Comparison of ENCODE assay signal across 8 cellular contexts in genomic region chr7:100837099-100837836, GRCh38. TPM values are rescaled to one million over a fixed set of nuclear protein-coding genes. Genes with fewer than 3 reads are reported as not detected.
DNase-seq lines count a peak whose midpoint lies in the region; ATAC-seq, FAIRE-seq and TF ChIP-seq lines count a peak whose summit lies in the region.

No MANE protein-coding gene starts in this region.

- RAD21 ChIA-PET in HCT116 (lab: Charles Lee; ENCODE audit: low non-redundant PET in 1 of 2, low total read pairs in 2 of 2, uncharacterized antibody in 2 of 2, unreplicated experiment in 2 of 2), result no interaction called here

- H3K36me3 Mint-ChIP-seq in dendritic cell treated with granulocyte-macrophage colony-stimulating factor and Interleukin-4, amounts not matched to agents 40 ng/mL and 50 ng/mL, for 4 days (ENCODE audit: low read depth), result no peaks in the 10 kb centered on the region

- whole genome bisulfite sequencing in HepG2 (ENCODE audit: low lambda C conversion rate), result 98% methylated on average over 37 of the region's 37 CpGs

- peak overlapping the region; percentile 74 for H3K4me2 ChIP-seq in HCT116 (ENCODE audit: low read length)
- H3K4me2 ChIP-seq in HepG2 (ENCODE audit: low read depth, low read length), result no peak overlapping the region

- TSS peak; percentile 93 for BruUV-seq in HCT116 (replicated peaks; lab: Mats Ljungman, UMichigan)
- BruUV-seq in HepG2 (replicated peaks; lab: Mats Ljungman, UMichigan), result no TSS peak

- peak; percentile 52 for TF ChIP-seq POLR2A in HCT116 (IDR thresholded peaks at IDR 0.05; ENCODE audit: borderline replicate concordance, extremely low read depth, insufficient read depth, insufficient read length)
- no peak for TF ChIP-seq POLR2A in HepG2 (IDR thresholded peaks at IDR 0.05; ENCODE audit: insufficient read depth in 1 of 2, low read depth in 2 of 2, low read length in 2 of 2)

- TF ChIP-seq RAD21 in HCT116 (IDR thresholded peaks at IDR 0.05; ENCODE audit: low read depth) (no peak), HepG2 (CRISPR knock-in tag; IDR thresholded peaks at IDR 0.05) (no peak)

- H2AFZ ChIP-seq in HCT116 (ENCODE audit: low read depth, low read length, poor library complexity, severe bottlenecking), result no peak overlapping the region
- no peak overlapping the region for H2AFZ ChIP-seq in HepG2 (ENCODE audit: low read length)

- TF ChIP-seq CTCF in HCT116 (IDR thresholded peaks at IDR 0.05 in 2 of 3, conservative IDR thresholded peaks at IDR 0.05 in 1 of 3; ENCODE audit: borderline replicate concordance in 1 of 3, insufficient read depth in 1 of 3, low read depth in 2 of 3, low read length in 2 of 3) (no peak), HepG2 (CRISPR knock-in tag; IDR thresholded peaks at IDR 0.05) (no peak)

- H3K27ac ChIP-seq in HCT116 (ENCODE audit: low read depth, low read length) (peak overlapping the region; percentile 60), HepG2 (ENCODE audit: extremely low read length, insufficient read depth, low read length) (no peak overlapping the region)

- H3K79me2 ChIP-seq in HCT116 (ENCODE audit: insufficient read depth, low read length), result no peaks in the 10 kb centered on the region
- H3K79me2 ChIP-seq in HepG2 (ENCODE audit: insufficient read depth, low read length), result no peaks in the 10 kb centered on the region

- intact Hi-C loops in HCT116 (cut with micrococcal nuclease), result no loop called here
- intact Hi-C loops in dendritic cell treated with granulocyte-macrophage colony-stimulating factor and Interleukin-4, amounts not matched to agents 40 ng/mL and 50 ng/mL, for 4 days (cut with micrococcal nuclease), result loop anchor here (1.0 to 5.0 kb wide), 2 partner anchors 15 to 35 kb away; partner anchors contain the start of gene SLC12A9
- intact Hi-C loops in HepG2 (cut with micrococcal nuclease; ENCODE audit: unreplicated experiment), result no loop called here

- POLR2A ChIA-PET in HCT116 (lab: Charles Lee) (no interaction called here), HepG2 (lab: Yijun Ruan, JAX) (interaction anchor here (1.4 to 2.4 kb wide), 2 partner anchors 9 to 15 kb away, joined by 9 to 13 read pairs; partner anchors contain the start of genes EPHB4 and SLC12A9)

- H3K9me3 ChIP-seq in HCT116 (ENCODE audit: control insufficient read depth in 1 of 2, insufficient read depth in 1 of 2, low read depth in 1 of 2, low read length in 2 of 2), result no peaks in the 10 kb centered on the region
- no peaks in the 10 kb centered on the region for H3K9me3 ChIP-seq in HepG2 (ENCODE audit: low read length)

- H4K20me1 ChIP-seq in HCT116 (ENCODE audit: insufficient read depth) (no peaks in the 10 kb centered on the region), HepG2 (ENCODE audit: insufficient read depth, low read length) (no peaks in the 10 kb centered on the region)

- H3K27me3 ChIP-seq in HCT116 (ENCODE audit: insufficient read depth, low read length) (no peaks in the 10 kb centered on the region), HepG2 (ENCODE audit: control insufficient read depth in 1 of 2, insufficient read depth in 2 of 2, low read length in 2 of 2) (no peaks in the 10 kb centered on the region)

- peak overlapping the region; percentile 68 for H3K27ac Mint-ChIP-seq in dendritic cell treated with granulocyte-macrophage colony-stimulating factor and Interleukin-4, amounts not matched to agents 40 ng/mL and 50 ng/mL, for 4 days

- H3K4me3 Mint-ChIP-seq in dendritic cell treated with granulocyte-macrophage colony-stimulating factor and Interleukin-4, amounts not matched to agents 40 ng/mL and 50 ng/mL, for 4 days, result peak overlapping the region; percentile 58

- H3K4me1 Mint-ChIP-seq in dendritic cell treated with granulocyte-macrophage colony-stimulating factor and Interleukin-4, amounts not matched to agents 40 ng/mL and 50 ng/mL, for 4 days (ENCODE audit: low read depth), result peaks cover 18% of the 10 kb centered on the region

- in situ Hi-C loops in HepG2 (cut with HindIII; ENCODE audit: extremely low pct_ligation_motif_present, low pct_unique_long_range_greater_than_20kb), result no loop called here

- H3K9me2 ChIP-seq in HCT116 (ENCODE audit: insufficient read depth), result no peaks in the 10 kb centered on the region

- FAIRE-seq in HepG2 (lab: Jason Lieb, UNC), result no peak

- H3K4me1 ChIP-seq in HCT116 (ENCODE audit: control insufficient read depth in 1 of 2, insufficient read depth in 2 of 2, low read length in 2 of 2) (peaks cover 10 to 19% of the 10 kb centered on the region in 2 experiments), HepG2 (ENCODE audit: insufficient read depth, low read length) (peaks cover 53% of the 10 kb centered on the region)

- H3K9ac ChIP-seq in HCT116 (ENCODE audit: low read length) (peak overlapping the region; percentile 65), HepG2 (ENCODE audit: insufficient read depth, low read depth, low read length) (no peak overlapping the region)

- H3K27me3 Mint-ChIP-seq in dendritic cell treated with granulocyte-macrophage colony-stimulating factor and Interleukin-4, amounts not matched to agents 40 ng/mL and 50 ng/mL, for 4 days, result peaks cover 8% of the 10 kb centered on the region

- peak; percentile 90 for ATAC-seq in HCT116
- ATAC-seq in HepG2, result no peak
- no peak for ATAC-seq in GM21526 (IDR thresholded peaks at IDR 0.05; ENCODE audit: low FRiP score, unreplicated experiment)

- peak; percentile 89 for DNase-seq in DMS114 treated with DMSO at 0.1 percent for 48 hours (lab: John Stamatoyannopoulos, UW; ENCODE audit: unreplicated experiment)
- DNase-seq in HCT116 (ENCODE audit: low read depth, low spot score), result peak; percentile 82
- DNase-seq in NCI-H226, result peak; percentile 90
- peak; percentile 75 for DNase-seq in activated CD4-positive, alpha-beta T cell treated with anti-CD3 and anti-CD28 coated beads, Interleukin-2, amount 50 U/mL, for 4 hours
- DNase-seq in HepG2 (ENCODE audit: low spot score), result no peak
- DNase-seq in stimulated activated CD4-positive, alpha-beta T cell treated with anti-CD3 and anti-CD28 coated beads, Interleukin-1b, Interleukin-23, amount 100 ng/mL, for 48 hours, result peak; percentile 81

- H3K36me3 ChIP-seq in HCT116 (ENCODE audit: control insufficient read depth in 1 of 2, insufficient read depth in 2 of 2, low read length in 2 of 2) (no peaks in the 10 kb centered on the region), HepG2 (replicated peaks in 1 of 2; ENCODE audit: control insufficient read depth in 1 of 2, insufficient read depth in 2 of 2, low read length in 2 of 2) (no peaks in the 10 kb centered on the region)

- H3K4me3 ChIP-seq in HCT116 (replicated peaks in 1 of 2; ENCODE audit: low read depth in 1 of 2, low read length in 2 of 2) (peak overlapping the region; percentile 45 to 50), HepG2 (replicated peaks in 1 of 3; ENCODE audit: insufficient read depth in 1 of 3, low read depth in 2 of 3, low read length in 3 of 3) (no peak overlapping the region)

- no peaks in the 10 kb centered on the region for H3K9me3 Mint-ChIP-seq in dendritic cell treated with granulocyte-macrophage colony-stimulating factor and Interleukin-4, amounts not matched to agents 40 ng/mL and 50 ng/mL, for 4 days

- TF ChIP-seq EP300 in HepG2 (IDR thresholded peaks at IDR 0.05; ENCODE audit: low read depth in 2 of 2, low read length in 2 of 2), result no peak
- no peak for TF ChIP-seq EP300 in HepG2 (CRISPR knock-in tag; IDR thresholded peaks at IDR 0.05; ENCODE audit: borderline replicate concordance)

- CTCF ChIA-PET in HCT116 (lab: Charles Lee) (no interaction called here), HepG2 (lab: Yijun Ruan, JAX; ENCODE audit: low intra/inter-chr PET ratio, low total read pairs) (interaction anchor here (1.7 kb wide), 1 partner anchor 15 kb away, joined by 3 read pairs; the partner anchor contains the start of gene SLC12A9)

RNA-seq across cellular contexts. Expression of gene EPHB4, which starts 9.9 kb away (rescaled TPM):
- 61.1 TPM for total RNA-seq in HCT116 (2021; ENCODE audit: unreplicated experiment)
- 56.7 and 60.4 TPM in 2 replicates for polyA plus RNA-seq in HCT116 (2012)
- 43.7 and 69.6 TPM in 2 replicates for total RNA-seq in HepG2 (2016; rRNA removed; fragmentation: Illumina TruSeq; extraction: Trizol)
- 115 and 125 TPM in 2 replicates for total RNA-seq in HepG2 (2016; cell fraction: cytosol; rRNA removed; fragmentation: Illumina TruSeq; extraction: Trizol; ENCODE audit: low read depth)
- total RNA-seq in HepG2 (2016; cell fraction: insoluble cytoplasmic fraction; rRNA removed; fragmentation: Illumina TruSeq; extraction: Trizol), result 33.6 and 74.6 TPM in 2 replicates
- 93.1 and 103 TPM in 2 replicates for total RNA-seq in HepG2 (2016; cell fraction: membrane; rRNA removed; fragmentation: Illumina TruSeq; extraction: Trizol)
- total RNA-seq in HepG2 (2016; cell fraction: nucleus; rRNA removed; fragmentation: Illumina TruSeq; extraction: Trizol), result 48.0 and 55.0 TPM in 2 replicates
- polyA plus RNA-seq in HepG2 (2011; rRNA removed), result 61.4 and 68.6 TPM in 2 replicates
- 64.7 and 70.1 TPM in 2 replicates for polyA plus RNA-seq in HepG2 (2011; cell fraction: cytosol; rRNA removed)
- polyA plus RNA-seq in HepG2 (2011; cell fraction: nucleus; rRNA removed), result 67.4 and 70.1 TPM in 2 replicates
- 41.3 and 63.8 TPM in 2 replicates for polyA plus RNA-seq in HepG2 (2012)
- 21.4 and 23.9 TPM in 2 replicates for polyA plus RNA-seq in HepG2 (2016; cell fraction: cytosol; fragmentation: Illumina TruSeq; extraction: Trizol; ENCODE audit: low read depth)
- 33.0 and 43.1 TPM in 2 replicates for polyA plus RNA-seq in HepG2 (2016; cell fraction: insoluble cytoplasmic fraction; fragmentation: Illumina TruSeq; extraction: Trizol; ENCODE audit: low read depth)
- 52.7 and 65.5 TPM in 2 replicates for polyA plus RNA-seq in HepG2 (2016; cell fraction: membrane; fragmentation: Illumina TruSeq; extraction: Trizol; ENCODE audit: low read depth)
- 79.2 and 79.8 TPM in 2 replicates for polyA plus RNA-seq in HepG2 (2016; cell fraction: nucleus; fragmentation: Illumina TruSeq; extraction: Trizol; ENCODE audit: insufficient read depth, low read depth)
- 43.5 and 157 TPM in 2 replicates for polyA minus RNA-seq in HepG2 (2011; rRNA and poly(A)+ RNA removed; ENCODE audit: low replicate concordance)
- polyA minus RNA-seq in HepG2 (2011; cell fraction: cytosol; rRNA and poly(A)+ RNA removed), result 51.4 and 51.7 TPM in 2 replicates
- polyA minus RNA-seq in HepG2 (2011; cell fraction: nucleus; rRNA and poly(A)+ RNA removed), result 43.1 and 44.5 TPM in 2 replicates

RNA-seq across cellular contexts. Expression of gene SLC12A9, which starts 15.2 kb away (rescaled TPM):
- 24.6 TPM for total RNA-seq in HCT116 (2021; ENCODE audit: unreplicated experiment)
- 14.7 and 15.4 TPM in 2 replicates for polyA plus RNA-seq in HCT116 (2012)
- 5.4 and 16.6 TPM in 2 replicates for total RNA-seq in HepG2 (2016; rRNA removed; fragmentation: Illumina TruSeq; extraction: Trizol)
- 4.7 and 5.6 TPM in 2 replicates for total RNA-seq in HepG2 (2016; cell fraction: cytosol; rRNA removed; fragmentation: Illumina TruSeq; extraction: Trizol; ENCODE audit: low read depth)
- 5.6 and 18.2 TPM in 2 replicates for total RNA-seq in HepG2 (2016; cell fraction: insoluble cytoplasmic fraction; rRNA removed; fragmentation: Illumina TruSeq; extraction: Trizol)
- 7.9 and 9.1 TPM in 2 replicates for total RNA-seq in HepG2 (2016; cell fraction: membrane; rRNA removed; fragmentation: Illumina TruSeq; extraction: Trizol)
- 14.7 and 18.3 TPM in 2 replicates for total RNA-seq in HepG2 (2016; cell fraction: nucleus; rRNA removed; fragmentation: Illumina TruSeq; extraction: Trizol)
- polyA plus RNA-seq in HepG2 (2011; rRNA removed), result 8.7 and 13.9 TPM in 2 replicates
- 6.6 and 7.9 TPM in 2 replicates for polyA plus RNA-seq in HepG2 (2011; cell fraction: cytosol; rRNA removed)
- 25.6 and 27.8 TPM in 2 replicates for polyA plus RNA-seq in HepG2 (2011; cell fraction: nucleus; rRNA removed)
- polyA plus RNA-seq in HepG2 (2012), result 6.2 and 8.0 TPM in 2 replicates
- 1.6 and 2.0 TPM in 2 replicates for polyA plus RNA-seq in HepG2 (2016; cell fraction: cytosol; fragmentation: Illumina TruSeq; extraction: Trizol; ENCODE audit: low read depth)
- polyA plus RNA-seq in HepG2 (2016; cell fraction: insoluble cytoplasmic fraction; fragmentation: Illumina TruSeq; extraction: Trizol; ENCODE audit: low read depth), result 4.7 and 6.3 TPM in 2 replicates
- 4.0 and 4.6 TPM in 2 replicates for polyA plus RNA-seq in HepG2 (2016; cell fraction: membrane; fragmentation: Illumina TruSeq; extraction: Trizol; ENCODE audit: low read depth)
- polyA plus RNA-seq in HepG2 (2016; cell fraction: nucleus; fragmentation: Illumina TruSeq; extraction: Trizol; ENCODE audit: insufficient read depth, low read depth), result 31.8 and 35.4 TPM in 2 replicates
- 12.3 and 25.2 TPM in 2 replicates for polyA minus RNA-seq in HepG2 (2011; rRNA and poly(A)+ RNA removed; ENCODE audit: low replicate concordance)
- 3.1 and 5.7 TPM in 2 replicates for polyA minus RNA-seq in HepG2 (2011; cell fraction: cytosol; rRNA and poly(A)+ RNA removed)
- polyA minus RNA-seq in HepG2 (2011; cell fraction: nucleus; rRNA and poly(A)+ RNA removed), result 4.0 and 6.5 TPM in 2 replicates

RNA-seq across cellular contexts. Expression of gene TRIP6, which starts 29.9 kb away (rescaled TPM):
- total RNA-seq in HCT116 (2021; ENCODE audit: unreplicated experiment) (102 TPM), HepG2 (2016; rRNA removed; fragmentation: Illumina TruSeq; extraction: Trizol) (0.38 TPM in 1 of 2 replicates, not detected in the other)
- 99.7 and 124 TPM in 2 replicates for polyA plus RNA-seq in HCT116 (2012)
- 0.61 and 0.71 TPM in 2 replicates for total RNA-seq in HepG2 (2016; cell fraction: cytosol; rRNA removed; fragmentation: Illumina TruSeq; extraction: Trizol; ENCODE audit: low read depth)
- total RNA-seq in HepG2 (2016; cell fraction: insoluble cytoplasmic fraction; rRNA removed; fragmentation: Illumina TruSeq; extraction: Trizol), result 0.22 and 0.35 TPM in 2 replicates
- 0.15 and 0.41 TPM in 2 replicates for total RNA-seq in HepG2 (2016; cell fraction: membrane; rRNA removed; fragmentation: Illumina TruSeq; extraction: Trizol)
- 0.41 and 0.65 TPM in 2 replicates for total RNA-seq in HepG2 (2016; cell fraction: nucleus; rRNA removed; fragmentation: Illumina TruSeq; extraction: Trizol)
- polyA plus RNA-seq in HepG2 (2011; rRNA removed), result 0.30 and 0.34 TPM in 2 replicates
- polyA plus RNA-seq in HepG2 (2011; cell fraction: cytosol; rRNA removed), result 0.13 and 0.21 TPM in 2 replicates
- polyA plus RNA-seq in HepG2 (2011; cell fraction: nucleus; rRNA removed), result 0.99 and 1.1 TPM in 2 replicates
- 0.24 and 0.55 TPM in 2 replicates for polyA plus RNA-seq in HepG2 (2012)
- polyA plus RNA-seq in HepG2 (2016; cell fraction: cytosol; fragmentation: Illumina TruSeq; extraction: Trizol; ENCODE audit: low read depth), result 0.20 and 0.31 TPM in 2 replicates
- polyA plus RNA-seq in HepG2 (2016; cell fraction: insoluble cytoplasmic fraction; fragmentation: Illumina TruSeq; extraction: Trizol; ENCODE audit: low read depth), result 0.19 and 0.32 TPM in 2 replicates
- 0.09 and 0.10 TPM in 2 replicates for polyA plus RNA-seq in HepG2 (2016; cell fraction: membrane; fragmentation: Illumina TruSeq; extraction: Trizol; ENCODE audit: low read depth)
- 1.4 and 2.7 TPM in 2 replicates for polyA plus RNA-seq in HepG2 (2016; cell fraction: nucleus; fragmentation: Illumina TruSeq; extraction: Trizol; ENCODE audit: insufficient read depth, low read depth)
- polyA minus RNA-seq in HepG2 (2011; rRNA and poly(A)+ RNA removed; ENCODE audit: low replicate concordance), result 0.32 and 43.8 TPM in 2 replicates
- polyA minus RNA-seq in HepG2 (2011; cell fraction: cytosol; rRNA and poly(A)+ RNA removed), result 0.53 and 0.69 TPM in 2 replicates
- 0.62 and 0.90 TPM in 2 replicates for polyA minus RNA-seq in HepG2 (2011; cell fraction: nucleus; rRNA and poly(A)+ RNA removed)

RNA-seq across cellular contexts. Expression of gene SRRT, which starts 37.6 kb away (rescaled TPM):
- total RNA-seq in HCT116 (2021; ENCODE audit: unreplicated experiment), result 252 TPM
- 143 and 146 TPM in 2 replicates for polyA plus RNA-seq in HCT116 (2012)
- 79.1 and 106 TPM in 2 replicates for total RNA-seq in HepG2 (2016; rRNA removed; fragmentation: Illumina TruSeq; extraction: Trizol)
- 11.8 and 17.5 TPM in 2 replicates for total RNA-seq in HepG2 (2016; cell fraction: cytosol; rRNA removed; fragmentation: Illumina TruSeq; extraction: Trizol; ENCODE audit: low read depth)
- 56.7 and 113 TPM in 2 replicates for total RNA-seq in HepG2 (2016; cell fraction: insoluble cytoplasmic fraction; rRNA removed; fragmentation: Illumina TruSeq; extraction: Trizol)
- total RNA-seq in HepG2 (2016; cell fraction: membrane; rRNA removed; fragmentation: Illumina TruSeq; extraction: Trizol), result 21.7 and 29.6 TPM in 2 replicates
- total RNA-seq in HepG2 (2016; cell fraction: nucleus; rRNA removed; fragmentation: Illumina TruSeq; extraction: Trizol), result 78.9 and 79.0 TPM in 2 replicates
- 26.2 and 30.4 TPM in 2 replicates for polyA plus RNA-seq in HepG2 (2011; rRNA removed)
- polyA plus RNA-seq in HepG2 (2011; cell fraction: cytosol; rRNA removed), result 9.4 and 12.5 TPM in 2 replicates
- polyA plus RNA-seq in HepG2 (2011; cell fraction: nucleus; rRNA removed), result 220 and 271 TPM in 2 replicates
- 52.9 and 58.7 TPM in 2 replicates for polyA plus RNA-seq in HepG2 (2012)
- 12.1 and 13.2 TPM in 2 replicates for polyA plus RNA-seq in HepG2 (2016; cell fraction: cytosol; fragmentation: Illumina TruSeq; extraction: Trizol; ENCODE audit: low read depth)
- polyA plus RNA-seq in HepG2 (2016; cell fraction: insoluble cytoplasmic fraction; fragmentation: Illumina TruSeq; extraction: Trizol; ENCODE audit: low read depth), result 72.8 and 96.9 TPM in 2 replicates
- 17.7 and 23.3 TPM in 2 replicates for polyA plus RNA-seq in HepG2 (2016; cell fraction: membrane; fragmentation: Illumina TruSeq; extraction: Trizol; ENCODE audit: low read depth)
- polyA plus RNA-seq in HepG2 (2016; cell fraction: nucleus; fragmentation: Illumina TruSeq; extraction: Trizol; ENCODE audit: insufficient read depth, low read depth), result 226 and 281 TPM in 2 replicates
- 23.1 and 63.7 TPM in 2 replicates for polyA minus RNA-seq in HepG2 (2011; rRNA and poly(A)+ RNA removed; ENCODE audit: low replicate concordance)
- polyA minus RNA-seq in HepG2 (2011; cell fraction: cytosol; rRNA and poly(A)+ RNA removed), result 17.7 and 23.7 TPM in 2 replicates
- 55.4 and 59.5 TPM in 2 replicates for polyA minus RNA-seq in HepG2 (2011; cell fraction: nucleus; rRNA and poly(A)+ RNA removed)

RNA-seq across cellular contexts. Expression of gene UFSP1, which starts 52.2 kb away (rescaled TPM):
- 5.6 TPM for total RNA-seq in HCT116 (2021; ENCODE audit: unreplicated experiment)
- 2.4 and 3.1 TPM in 2 replicates for polyA plus RNA-seq in HCT116 (2012)
- total RNA-seq in HepG2 (2016; rRNA removed; fragmentation: Illumina TruSeq; extraction: Trizol), result 2.8 and 3.3 TPM in 2 replicates
- 1.7 and 2.1 TPM in 2 replicates for total RNA-seq in HepG2 (2016; cell fraction: cytosol; rRNA removed; fragmentation: Illumina TruSeq; extraction: Trizol; ENCODE audit: low read depth)
- 2.5 and 3.0 TPM in 2 replicates for total RNA-seq in HepG2 (2016; cell fraction: insoluble cytoplasmic fraction; rRNA removed; fragmentation: Illumina TruSeq; extraction: Trizol)
- total RNA-seq in HepG2 (2016; cell fraction: membrane; rRNA removed; fragmentation: Illumina TruSeq; extraction: Trizol), result 1.7 and 2.0 TPM in 2 replicates
- 2.3 TPM in 2 replicates for total RNA-seq in HepG2 (2016; cell fraction: nucleus; rRNA removed; fragmentation: Illumina TruSeq; extraction: Trizol)
- polyA plus RNA-seq in HepG2 (2011; rRNA removed), result 0.65 and 1.3 TPM in 2 replicates
- polyA plus RNA-seq in HepG2 (2011; cell fraction: cytosol; rRNA removed), result 0.65 and 1.2 TPM in 2 replicates
- 2.0 and 2.5 TPM in 2 replicates for polyA plus RNA-seq in HepG2 (2011; cell fraction: nucleus; rRNA removed)
- polyA plus RNA-seq in HepG2 (2012), result 0.96 and 1.6 TPM in 2 replicates
- 0.41 and 0.42 TPM in 2 replicates for polyA plus RNA-seq in HepG2 (2016; cell fraction: cytosol; fragmentation: Illumina TruSeq; extraction: Trizol; ENCODE audit: low read depth)
- polyA plus RNA-seq in HepG2 (2016; cell fraction: insoluble cytoplasmic fraction; fragmentation: Illumina TruSeq; extraction: Trizol; ENCODE audit: low read depth), result 1.9 and 2.3 TPM in 2 replicates
- polyA plus RNA-seq in HepG2 (2016; cell fraction: membrane; fragmentation: Illumina TruSeq; extraction: Trizol; ENCODE audit: low read depth), result 0.65 and 0.74 TPM in 2 replicates
- polyA plus RNA-seq in HepG2 (2016; cell fraction: nucleus; fragmentation: Illumina TruSeq; extraction: Trizol; ENCODE audit: insufficient read depth, low read depth), result 1.0 and 1.5 TPM in 2 replicates
- polyA minus RNA-seq in HepG2 (2011; rRNA and poly(A)+ RNA removed; ENCODE audit: low replicate concordance), result 5.4 and 9.8 TPM in 2 replicates
- 0.89 and 1.7 TPM in 2 replicates for polyA minus RNA-seq in HepG2 (2011; cell fraction: cytosol; rRNA and poly(A)+ RNA removed)
- polyA minus RNA-seq in HepG2 (2011; cell fraction: nucleus; rRNA and poly(A)+ RNA removed), result 6.2 and 7.6 TPM in 2 replicates

Comparison
In these comparisons a context has a peak if more than half of its experiments do, and no peak if none do; other contexts are left out.
1. H3K4me3 ChIP-seq: peak in HCT116 (2 of 2); none in HepG2 (0 of 3).
2. RNA of gene TRIP6, which starts 29.9 kb away (total RNA-seq): 102 TPM in HCT116 (single experiment); 0.15 to 0.71 TPM in HepG2; every median in the first group is over 10 times any median in the second.